Comparison of ENCODE assay signal across 23 cellular contexts in genomic region chr6:99473730-99474129, GRCh38. TPM values are rescaled to one million over a fixed set of nuclear protein-coding genes. Genes with fewer than 3 reads are reported as not detected.
DNase-seq lines count a peak whose midpoint lies in the region; ATAC-seq and TF ChIP-seq lines count a peak whose summit lies in the region.
"Had no signal": no experiment of that assay in that cellular context is flagged by ENCODE, and none has a peak within 500 bp of the region (broad histone marks: within the 10 kb centered on the region; RNA-seq: fewer than 3 reads in every experiment).

No MANE protein-coding gene starts in this region.

- ATAC-seq in aorta (ENCODE audit: low FRiP score): no peak
- ATAC-seq: GM12878 had no signal

- peaks cover 3% of the 10 kb centered on the region for H3K9me3 Mint-ChIP-seq in glutamatergic neuron (ENCODE audit: unreplicated experiment)
- no peaks in the 10 kb centered on the region for H3K9me3 Mint-ChIP-seq in nephron progenitor cell
- H3K9me3 Mint-ChIP-seq in Caco-2 (ENCODE audit: unreplicated experiment): no peaks in the 10 kb centered on the region
- H3K9me3 Mint-ChIP-seq: CD14-positive monocyte; CD4-positive, alpha-beta memory T cell; CD8-positive, alpha-beta memory T cell had no signal

- intact Hi-C loops in aorta (cut with DNase I) (no loop called here), ovary (cut with DNase I) (loop anchor here in 1 of 4 donors (10.0 kb wide), 1 partner anchor 271 kb away; no protein-coding TSS in a partner anchor), Caco-2 (cut with micrococcal nuclease; ENCODE audit: unreplicated experiment) (no loop called here)

- H3K4me3 Mint-ChIP-seq in glutamatergic neuron (ENCODE audit: unreplicated experiment): no peak overlapping the region
- no peak overlapping the region for H3K4me3 Mint-ChIP-seq in nephron progenitor cell
- no peak overlapping the region for H3K4me3 Mint-ChIP-seq in Caco-2 (ENCODE audit: unreplicated experiment)
- H3K4me3 Mint-ChIP-seq: CD14-positive monocyte; CD4-positive, alpha-beta memory T cell; CD4-positive, CD25-positive, alpha-beta regulatory T cell; CD8-positive, alpha-beta memory T cell had no signal

- POLR2A ChIA-PET in HEK293T (lab: Yijun Ruan, JAX) (interaction anchor here (1.2 kb wide), 1 partner anchor 95 kb away, joined by 3 read pairs; the partner anchor contains the start of gene CCNC), Caco-2 (lab: Charles Lee) (no interaction called here)

- H3K36me3 Mint-ChIP-seq in glutamatergic neuron (ENCODE audit: unreplicated experiment) (no peaks in the 10 kb centered on the region), nephron progenitor cell (ENCODE audit: low read depth) (peaks cover 27% of the 10 kb centered on the region), Caco-2 (ENCODE audit: insufficient read depth, unreplicated experiment) (peaks cover 9% of the 10 kb centered on the region)

- H3K27me3 Mint-ChIP-seq in glutamatergic neuron (ENCODE audit: unreplicated experiment) (no peaks in the 10 kb centered on the region), nephron progenitor cell (ENCODE audit: low read depth, poor library complexity) (no peaks in the 10 kb centered on the region), Caco-2 (ENCODE audit: insufficient read depth, unreplicated experiment) (no peaks in the 10 kb centered on the region)
- H3K27me3 Mint-ChIP-seq: CD4-positive, alpha-beta memory T cell; CD4-positive, CD25-positive, alpha-beta regulatory T cell; CD8-positive, alpha-beta memory T cell had no signal

- DNase-seq in HEK293T (ENCODE audit: extremely low spot score) (no peak), glutamatergic neuron (no peak), nephron progenitor cell (no peak), aorta (no peak), ovary (no peak), NCI-H1930 (lab: John Stamatoyannopoulos, UW) (no peak), Caco-2 (no peak)
- DNase-seq: 8988T; ACHN; BE2C; C1 segment of cervical spinal cord; Calu3; CD4-positive, alpha-beta memory T cell; CD4-positive, CD25-positive, alpha-beta regulatory T cell; CD8-positive, alpha-beta memory T cell; COR-L47; DMS79; DND-41; EL; GDM1 had no signal

- H3K4me3 ChIP-seq in aorta (ENCODE audit: low read length in 2 of 2) (no peak overlapping the region), ovary (no peak overlapping the region), Caco-2 (ENCODE audit: low read depth, low read length) (no peak overlapping the region)
- H3K4me3 ChIP-seq: BLaER1, GM12878 had no signal

- no peak for TF ChIP-seq POLR2A in ovary (IDR thresholded peaks at IDR 0.05)

- H3K27me3 ChIP-seq in aorta (ENCODE audit: control insufficient read depth in 1 of 2, insufficient read depth in 2 of 2, low read length in 1 of 2): no peaks in the 10 kb centered on the region
- H3K27me3 ChIP-seq in ovary: no peaks in the 10 kb centered on the region
- H3K27me3 ChIP-seq in Caco-2 (replicated peaks; ENCODE audit: control insufficient read depth, insufficient read depth, low read length): no peaks in the 10 kb centered on the region
- H3K27me3 ChIP-seq: BE2C, BLaER1 had no signal

- H3K27ac Mint-ChIP-seq in glutamatergic neuron (ENCODE audit: unreplicated experiment) (peak overlapping the region; percentile 33), nephron progenitor cell (peak overlapping the region; percentile 10), Caco-2 (ENCODE audit: unreplicated experiment) (no peak overlapping the region)

- H3K36me3 ChIP-seq in aorta (ENCODE audit: control insufficient read depth in 1 of 2, insufficient read depth in 2 of 2, low read length in 1 of 2) (peaks cover 0 to 2% of the 10 kb centered on the region in 2 donors), ovary (no peaks in the 10 kb centered on the region), Caco-2 (ENCODE audit: control insufficient read depth, insufficient read depth, low read length) (0 out of 2 replicates have a peak, but pooled peaks cover 1% of the 10 kb centered on the region)

- H3K4me1 ChIP-seq in aorta (ENCODE audit: control insufficient read depth in 1 of 2, insufficient read depth in 2 of 2, low read length in 2 of 2): no peaks in the 10 kb centered on the region
- no peaks in the 10 kb centered on the region for H3K4me1 ChIP-seq in ovary (ENCODE audit: insufficient read depth)
- no peaks in the 10 kb centered on the region for H3K4me1 ChIP-seq in Caco-2
- H3K4me1 ChIP-seq: BLaER1 had no signal

- TF ChIP-seq CTCF in glutamatergic neuron (IDR thresholded peaks at IDR 0.05; ENCODE audit: partially characterized antibody, unreplicated experiment) (no peak), nephron progenitor cell (IDR thresholded peaks at IDR 0.05) (no peak), ovary (IDR thresholded peaks at IDR 0.05) (no peak), Caco-2 (IDR thresholded peaks at IDR 0.05; ENCODE audit: insufficient read depth in 1 of 2, low read depth in 1 of 2, low read length in 1 of 2, severe bottlenecking in 1 of 2, unreplicated experiment in 1 of 2) (no peak)

- no peak overlapping the region for H3K27ac ChIP-seq in aorta (ENCODE audit: low read depth in 1 of 2, low read length in 2 of 2)
- H3K27ac ChIP-seq in ovary: no peak overlapping the region
- H3K27ac ChIP-seq: BLaER1 had no signal

- no peaks in the 10 kb centered on the region for H3K9me3 ChIP-seq in aorta (ENCODE audit: control insufficient read depth, low read length)
- H3K9me3 ChIP-seq in ovary: no peaks in the 10 kb centered on the region
- H3K9me3 ChIP-seq in Caco-2: no peaks in the 10 kb centered on the region
- H3K9me3 ChIP-seq: BE2C, BLaER1 had no signal

- TF ChIP-seq EP300 in ovary (IDR thresholded peaks at IDR 0.05): no peak

- peaks cover 9% of the 10 kb centered on the region for H3K4me1 Mint-ChIP-seq in glutamatergic neuron (ENCODE audit: low read depth, unreplicated experiment)
- H3K4me1 Mint-ChIP-seq in nephron progenitor cell: peaks cover 10% of the 10 kb centered on the region
- no peaks in the 10 kb centered on the region for H3K4me1 Mint-ChIP-seq in Caco-2 (ENCODE audit: low read depth, unreplicated experiment)
- H3K4me1 Mint-ChIP-seq: CD14-positive monocyte; CD4-positive, alpha-beta memory T cell; CD8-positive, alpha-beta memory T cell had no signal

- CTCF ChIA-PET in HEK293T (lab: Yijun Ruan, JAX): no interaction called here
- CTCF ChIA-PET in Caco-2 (lab: Charles Lee): no interaction called here

- BruUV-seq in Caco-2 (replicated peaks; lab: Mats Ljungman, UMichigan): no TSS peak

TF ChIP-seq in HEK293T, 16 proteins besides CTCF, POLR2A, EP300 and RAD21:
- no peak for TF ChIP-seq FOXK2 (IDR thresholded peaks at IDR 0.05)
- peak; percentile 51; the same call in 1 of the 2 replicates for TF ChIP-seq PKNOX1 (IDR thresholded peaks at IDR 0.05)
- TF ChIP-seq SUZ12 (IDR thresholded peaks at IDR 0.05): no peak

RNA-seq across cellular contexts. Expression of gene USP45, which starts 41.5 kb away (rescaled TPM):
- total RNA-seq in glutamatergic neuron (ENCODE audit: unreplicated experiment) (36.1 TPM), aorta (10 to 100 TPM; 17.6 to 18.2 TPM), ovary (10 to 100 TPM; 13.4 to 19.5 (median 18.4) TPM), Caco-2 (2022) (11.7 and 12.2 TPM in 2 replicates)
- polyA plus RNA-seq in aorta (1 to 10 TPM; 4.6 to 5.6 TPM), ovary (1 to 10 TPM; 3.7 to 5.2 TPM)

RNA-seq across cellular contexts. Expression of gene PNISR, which starts 48.6 kb away (rescaled TPM):
- total RNA-seq in glutamatergic neuron (ENCODE audit: unreplicated experiment) (149 TPM), aorta (100 to 1,000 TPM; 107 to 192 TPM), ovary (100 to 1,000 TPM in 5 of 7 donors, 10 to 100 TPM in 2; 92.7 to 158 (median 127) TPM), Caco-2 (2022) (69.5 and 81.5 TPM in 2 replicates)
- polyA plus RNA-seq in aorta (100 to 1,000 TPM in 1 of 2 donors, 10 to 100 TPM in 1; 16.8 to 140 TPM), ovary (100 to 1,000 TPM in 1 of 2 donors, 10 to 100 TPM in 1; 71.5 to 168 TPM)
